Comparison of ENCODE assay signal across 8 cellular contexts in the genomic region with DNA sequence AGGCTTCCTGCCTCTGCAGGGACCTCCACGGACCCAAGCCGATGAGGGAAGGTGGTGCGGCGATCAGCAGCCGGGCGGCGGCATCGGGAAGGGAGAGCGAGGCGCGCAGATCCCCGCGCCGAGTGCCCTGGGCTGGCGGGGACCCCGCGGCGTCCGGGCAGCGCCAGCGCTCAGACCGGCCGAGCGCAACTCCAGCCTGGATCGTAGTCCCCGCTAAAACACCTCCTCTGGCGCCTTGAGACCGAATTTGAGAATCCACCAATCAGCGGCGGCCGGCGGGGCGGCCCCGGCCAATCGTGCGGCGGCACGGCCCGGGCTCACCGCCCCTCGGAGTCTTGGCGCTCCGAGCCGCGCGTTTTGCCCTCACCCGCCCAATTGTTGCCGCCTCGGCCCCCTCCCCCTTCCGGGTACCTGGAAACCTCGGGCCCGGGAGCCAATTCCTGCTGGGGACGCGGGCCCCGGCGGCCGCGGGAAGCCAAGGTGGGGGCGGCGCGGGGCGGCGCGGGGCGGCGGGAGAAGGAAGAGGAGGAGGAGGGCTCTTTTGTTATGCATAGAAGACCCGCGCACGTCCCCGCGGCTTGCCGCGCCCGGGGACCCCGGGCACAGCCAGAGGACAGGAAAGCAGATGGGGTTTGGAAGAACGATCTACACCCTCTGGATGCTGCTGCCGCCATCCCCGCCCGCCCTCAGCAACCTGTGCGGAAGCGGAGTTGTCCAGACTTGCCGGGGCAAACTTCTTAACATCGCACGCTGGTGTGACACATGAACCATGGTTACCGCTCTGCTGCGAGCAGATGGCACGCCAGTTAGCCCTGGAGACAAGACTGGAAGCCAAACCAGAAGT. TPM values are rescaled to one million over a fixed set of nuclear protein-coding genes. Genes with fewer than 3 reads are reported as not detected.
DNase-seq lines count a peak whose midpoint lies in the region; ATAC-seq, FAIRE-seq and TF ChIP-seq lines count a peak whose summit lies in the region.

TSS of gene E2F7 (minus strand) at position 209 of the 844 bp plus-strand sequence. CDS start 934 bp downstream, outside the sequence.

- H3K4me3 ChIP-seq in BE2C (ENCODE audit: low read depth, low read length) (peak within 1 kb of the TSS; percentile 82), choroid plexus epithelial cell (ENCODE audit: low read depth, low read length) (peak within 1 kb of the TSS; percentile 73)

- no peaks in the 10 kb centered on the region for H3K4me1 ChIP-seq in BE2C

- FAIRE-seq in GM19239 (lab: Jason Lieb, UNC): peak; percentile 79

- H3K9me3 ChIP-seq in BE2C: no peaks in the 10 kb centered on the region

- ATAC-seq in HG03439 (IDR thresholded peaks at IDR 0.05; ENCODE audit: unreplicated experiment): peak; percentile 77

- TF ChIP-seq CTCF in BE2C (IDR thresholded peaks at IDR 0.05; ENCODE audit: low read depth, low read length) (no peak), choroid plexus epithelial cell (conservative IDR thresholded peaks at IDR 0.05; ENCODE audit: low read depth, low read length) (no peak)

- H3K36me3 ChIP-seq in BE2C: peaks cover 2% of the 10 kb centered on the region; the same call in 1 of the 2 replicates

- peak; percentile 96 for DNase-seq in BE2C
- peak; percentile 75 for DNase-seq in GM19239 (ENCODE audit: insufficient read length, low spot score)
- DNase-seq in NCI-H460 (ENCODE audit: extremely low read depth, low read depth): peak; percentile 87
- DNase-seq in activated CD4-positive, alpha-beta T cell treated with anti-CD3 and anti-CD28 coated beads for 1 hour: peak; percentile 65
- peak; percentile 85 for DNase-seq in choroid plexus epithelial cell (ENCODE audit: low read depth)
- peak; percentile 96 for DNase-seq in kidney tubule cell (ENCODE audit: low spot score)
- peak; percentile 49 to 86 (median 70) for DNase-seq in stimulated activated CD4-positive, alpha-beta T cell treated with anti-CD3 and anti-CD28 coated beads, Interleukin-1b, Interleukin-23, amount 100 ng/mL, for 24 hours (ENCODE audit: low read depth in 4 of 4, low spot score in 1 of 4)

- no peaks in the 10 kb centered on the region for H3K27me3 ChIP-seq in BE2C

RNA-seq across cellular contexts. Expression of gene E2F7, which starts in this region (rescaled TPM):
- 0.31 TPM for polyA plus RNA-seq in BE2C (2012; ENCODE audit: insufficient read depth, insufficient read length, low read depth)
- 7.3 and 8.7 TPM in 2 replicates for total RNA-seq in NCI-H460 (2014; rRNA removed; shearing (Covaris generic))
- 11.9 and 18.1 TPM in 2 replicates for polyA plus RNA-seq in NCI-H460 (2014; cell fraction: nucleus; rRNA removed)

Comparison
In these comparisons a context has a peak if more than half of its experiments do, and no peak if none do; other contexts are left out.
1. Peak in every context shown above with its lines: DNase-seq, ATAC-seq and H3K4me3 ChIP-seq.